In genomic region chr12:124428792-124429281, GRCh38 we compare ENCODE assay signal across 15 cellular contexts.
DNase-seq lines count a peak whose midpoint lies in the region; ATAC-seq and TF ChIP-seq lines count a peak whose summit lies in the region.
"Had no signal": no experiment of that assay in that cellular context is flagged by ENCODE, and none has a peak within 500 bp of the region (broad histone marks: within the 10 kb centered on the region; RNA-seq: fewer than 3 reads in every experiment).

No MANE protein-coding gene starts in this region.

- WGBS in IMR-90 (ENCODE audit: extremely low coverage in 2 of 2, insufficient read length in 1 of 2), 2 experiments, result 20% methylated on average over 1 of the region's 13 CpGs; no CpG with 5 or more reads in 1 of the 2 experiments

- peaks cover 18% of the 10 kb centered on the region for H3K36me3 Mint-ChIP-seq in central memory CD8-positive, alpha-beta T cell (ENCODE audit: insufficient read depth)
- H3K36me3 Mint-ChIP-seq in stimulated activated memory B cell treated with anti-CD40 and anti-IgM and Interleukin-4, amounts not matched to agents 10 μg/mL and 1 μg/mL and 100 μg/mL, for 72 hours, result peaks cover 60% of the 10 kb centered on the region
- H3K36me3 Mint-ChIP-seq in naive thymus-derived CD4-positive, alpha-beta T cell, result peaks cover 4 to 37% (median 15%) of the 10 kb centered on the region in 5 donors
- peaks cover 24% of the 10 kb centered on the region for H3K36me3 Mint-ChIP-seq in activated naive CD4-positive, alpha-beta T cell treated with anti-CD3 and anti-CD28 coated beads for 36 hours (ENCODE audit: low read depth)

- POLR2A ChIA-PET in IMR-90 (lab: Charles Lee; ENCODE audit: unreplicated experiment), result no interaction called here
- POLR2A ChIA-PET in naive thymus-derived CD4-positive, alpha-beta T cell (lab: Charles Lee), result no interaction called here

- peaks cover 9% of the 10 kb centered on the region; the same call in 1 of the 2 replicates for H3K9me1 ChIP-seq in IMR-90 (ENCODE audit: insufficient read depth, low read length)

- TF ChIP-seq POLR2A in IMR-90 (IDR thresholded peaks at IDR 0.05; ENCODE audit: low read depth, low read length), result no peak

- no peak overlapping the region for H3K56ac ChIP-seq in IMR-90 (ENCODE audit: extremely low read depth, insufficient read depth, low read length)

- peaks cover 18% of the 10 kb centered on the region for H3K4me1 ChIP-seq in IMR-90 (ENCODE audit: control insufficient read depth, insufficient read depth, low read length)
- H3K4me1 ChIP-seq in naive thymus-derived CD4-positive, alpha-beta T cell (ENCODE audit: control insufficient read depth in 2 of 2, insufficient read depth in 2 of 2, low read length in 2 of 2), result no peaks in the 10 kb centered on the region

- H3K4me3 Mint-ChIP-seq in central memory CD8-positive, alpha-beta T cell, result no peak overlapping the region
- H3K4me3 Mint-ChIP-seq in stimulated activated memory B cell treated with anti-CD40 and anti-IgM and Interleukin-4, amounts not matched to agents 10 μg/mL and 1 μg/mL and 100 μg/mL, for 72 hours, result no peak overlapping the region
- H3K4me3 Mint-ChIP-seq in naive thymus-derived CD4-positive, alpha-beta T cell, result no peak overlapping the region
- no peak overlapping the region for H3K4me3 Mint-ChIP-seq in activated naive CD4-positive, alpha-beta T cell treated with anti-CD3 and anti-CD28 coated beads for 36 hours
- H3K4me3 Mint-ChIP-seq: activated T-helper 17 cell treated with anti-CD3 and anti-CD28 coated beads, Interleukin-2, amount 50 U/mL, for 72 hours; naive thymus-derived CD8-positive, alpha-beta T cell had no signal

- H2AFZ ChIP-seq in IMR-90 (replicated peaks; ENCODE audit: low read length, poor library complexity), result no peak overlapping the region

- peak overlapping the region in 1 of 2 experiments; percentile 10; a peak in 2 of 4 replicates for H4K8ac ChIP-seq in IMR-90 (ENCODE audit: low read depth in 2 of 2, low read length in 2 of 2)

- H3K4me1 Mint-ChIP-seq in central memory CD8-positive, alpha-beta T cell, result peaks cover 36% of the 10 kb centered on the region
- H3K4me1 Mint-ChIP-seq in stimulated activated memory B cell treated with anti-CD40 and anti-IgM and Interleukin-4, amounts not matched to agents 10 μg/mL and 1 μg/mL and 100 μg/mL, for 72 hours, result peaks cover 9% of the 10 kb centered on the region
- H3K4me1 Mint-ChIP-seq in naive thymus-derived CD4-positive, alpha-beta T cell, result peaks cover 0 to 16% (median 8%) of the 10 kb centered on the region in 7 donors
- H3K4me1 Mint-ChIP-seq in activated naive CD4-positive, alpha-beta T cell treated with anti-CD3 and anti-CD28 coated beads for 36 hours (ENCODE audit: low read depth), result no peaks in the 10 kb centered on the region

- dilution Hi-C loops in IMR-90 (cut with HindIII; ENCODE audit: low sequenced_read_pairs, unreplicated experiment), result no loop called here

- peak overlapping the region; percentile 30; the same call in 1 of the 2 replicates for H3K14ac ChIP-seq in IMR-90 (replicated peaks; ENCODE audit: low read depth, low read length)

- 0 out of 2 replicates have a peak, but pooled peaks have one; percentile 1 for TF ChIP-seq RAD21 in IMR-90 (IDR thresholded peaks at IDR 0.05; ENCODE audit: low read length)

- no peak overlapping the region for H2BK20ac ChIP-seq in IMR-90 (ENCODE audit: low read depth, low read length)

- peaks cover 10 to 39% of the 10 kb centered on the region in 2 experiments; a peak in 3 of 4 replicates for H3K79me1 ChIP-seq in IMR-90 (ENCODE audit: low read depth in 1 of 2, low read length in 2 of 2)

- no peaks in the 10 kb centered on the region for H3K27me3 ChIP-seq in IMR-90 (ENCODE audit: control insufficient read depth, insufficient read depth, low read length)
- H3K27me3 ChIP-seq in naive thymus-derived CD4-positive, alpha-beta T cell (ENCODE audit: control insufficient read depth in 2 of 2, insufficient read depth in 2 of 2, low read length in 2 of 2), result no peaks in the 10 kb centered on the region
- H3K27me3 ChIP-seq: MG63 had no signal

- H3K27ac Mint-ChIP-seq in central memory CD8-positive, alpha-beta T cell (ENCODE audit: low read depth), result peak overlapping the region; percentile 86
- H3K27ac Mint-ChIP-seq in stimulated activated memory B cell treated with anti-CD40 and anti-IgM and Interleukin-4, amounts not matched to agents 10 μg/mL and 1 μg/mL and 100 μg/mL, for 72 hours, result no peak overlapping the region
- no peak overlapping the region for H3K27ac Mint-ChIP-seq in naive thymus-derived CD4-positive, alpha-beta T cell
- H3K27ac Mint-ChIP-seq in activated naive CD4-positive, alpha-beta T cell treated with anti-CD3 and anti-CD28 coated beads for 36 hours, result no peak overlapping the region
- H3K27ac Mint-ChIP-seq: activated T-helper 17 cell treated with anti-CD3 and anti-CD28 coated beads, Interleukin-2, amount 50 U/mL, for 72 hours had no signal

- peak overlapping the region; percentile 63 for H3K4ac ChIP-seq in IMR-90 (ENCODE audit: low read depth, low read length)

- intact Hi-C loops in IMR-90 (cut with micrococcal nuclease), result no loop called here
- intact Hi-C loops in naive thymus-derived CD4-positive, alpha-beta T cell (cut with micrococcal nuclease), result no loop called here
- intact Hi-C loops in activated naive CD4-positive, alpha-beta T cell treated with anti-CD3 and anti-CD28 coated beads for 36 hours (cut with micrococcal nuclease), result no loop called here

- H3K27me3 Mint-ChIP-seq in central memory CD8-positive, alpha-beta T cell, result no peaks in the 10 kb centered on the region
- no peaks in the 10 kb centered on the region for H3K27me3 Mint-ChIP-seq in stimulated activated memory B cell treated with anti-CD40 and anti-IgM and Interleukin-4, amounts not matched to agents 10 μg/mL and 1 μg/mL and 100 μg/mL, for 72 hours
- H3K27me3 Mint-ChIP-seq in naive thymus-derived CD4-positive, alpha-beta T cell, result no peaks in the 10 kb centered on the region
- no peaks in the 10 kb centered on the region for H3K27me3 Mint-ChIP-seq in activated naive CD4-positive, alpha-beta T cell treated with anti-CD3 and anti-CD28 coated beads for 36 hours (ENCODE audit: low read depth)
- H3K27me3 Mint-ChIP-seq: activated T-helper 17 cell treated with anti-CD3 and anti-CD28 coated beads, Interleukin-2, amount 50 U/mL, for 72 hours; naive thymus-derived CD8-positive, alpha-beta T cell had no signal

- H2BK120ac ChIP-seq in IMR-90 (ENCODE audit: low read depth, low read length), result peak overlapping the region; percentile 37

- peaks cover 39% of the 10 kb centered on the region for H3K36me3 ChIP-seq in IMR-90 (ENCODE audit: control insufficient read depth, insufficient read depth, low read length)
- peaks cover 0 to 65% (median 7%) of the 10 kb centered on the region in 3 experiments for H3K36me3 ChIP-seq in naive thymus-derived CD4-positive, alpha-beta T cell (ENCODE audit: control insufficient read depth in 2 of 3, insufficient read depth in 3 of 3, low read length in 3 of 3)

- H4K91ac ChIP-seq in IMR-90 (ENCODE audit: insufficient read depth, low read depth, low read length), result 0 out of 2 replicates have a peak overlapping the region, but pooled peaks have one; percentile 26

- H2BK5ac ChIP-seq in IMR-90 (ENCODE audit: low read depth, low read length, poor library complexity, severe bottlenecking), result peak overlapping the region; percentile 69

- H3K27ac ChIP-seq in IMR-90 (ENCODE audit: insufficient read depth, low read length), result peak overlapping the region; percentile 49
- H3K27ac ChIP-seq in naive thymus-derived CD4-positive, alpha-beta T cell (ENCODE audit: low read depth, low read length), result no peak overlapping the region

- 0 out of 2 replicates have a peak overlapping the region, but pooled peaks have one; percentile 14 for H4K5ac ChIP-seq in IMR-90 (ENCODE audit: low read depth, low read length)

- peak overlapping the region; percentile 52 for H2AK9ac ChIP-seq in IMR-90 (replicated peaks; ENCODE audit: low read depth, low read length, poor library complexity)

- 0 out of 2 replicates have a peak overlapping the region, but pooled peaks have one; percentile 13 for H3K18ac ChIP-seq in IMR-90 (ENCODE audit: low read depth, low read length)

- H3K23ac ChIP-seq in IMR-90 (ENCODE audit: low read depth, low read length), result peak overlapping the region; percentile 44; the same call in 1 of the 2 replicates

- H3K9me3 Mint-ChIP-seq in central memory CD8-positive, alpha-beta T cell, result no peaks in the 10 kb centered on the region
- no peaks in the 10 kb centered on the region for H3K9me3 Mint-ChIP-seq in stimulated activated memory B cell treated with anti-CD40 and anti-IgM and Interleukin-4, amounts not matched to agents 10 μg/mL and 1 μg/mL and 100 μg/mL, for 72 hours
- H3K9me3 Mint-ChIP-seq in naive thymus-derived CD4-positive, alpha-beta T cell, result peaks cover 0 to 12% (median 0%) of the 10 kb centered on the region in 11 donors
- H3K9me3 Mint-ChIP-seq in activated naive CD4-positive, alpha-beta T cell treated with anti-CD3 and anti-CD28 coated beads for 36 hours, result peaks cover 4% of the 10 kb centered on the region
- H3K9me3 Mint-ChIP-seq: activated T-helper 17 cell treated with anti-CD3 and anti-CD28 coated beads, Interleukin-2, amount 50 U/mL, for 72 hours; naive thymus-derived CD8-positive, alpha-beta T cell had no signal

- no peak for TF ChIP-seq CTCF in IMR-90 (conservative IDR thresholded peaks at IDR 0.05; ENCODE audit: low read depth, low read length)

- H3K4me2 ChIP-seq in IMR-90 (ENCODE audit: low read depth, low read length), result peak overlapping the region; percentile 10

- 0 out of 2 replicates have a peak overlapping the region, but pooled peaks have one; percentile 8 for H3K9ac ChIP-seq in IMR-90 (ENCODE audit: low read depth, low read length)

- peak; percentile 36 for ATAC-seq in IMR-90 (ENCODE audit: low read depth)
- no peak for ATAC-seq in central memory CD8-positive, alpha-beta T cell (replicated peaks; ENCODE audit: extremely low read depth, poor library complexity, severe bottlenecking)
- ATAC-seq in stimulated activated memory B cell treated with anti-CD40 and anti-IgM and Interleukin-4, amounts not matched to agents 10 μg/mL and 1 μg/mL and 100 μg/mL, for 72 hours, result peak; percentile 5
- ATAC-seq in naive thymus-derived CD4-positive, alpha-beta T cell, result no peak
- no peak for ATAC-seq in stimulated activated naive CD8-positive, alpha-beta T cell treated with anti-CD3 and anti-CD28 coated beads, Interleukin-15, Interleukin-2, amounts not matched to agents 100 U/mL and 50 U/mL, for 24 hours
- ATAC-seq: activated CD4-positive, CD25-positive, alpha-beta regulatory T cell treated with anti-CD3 and anti-CD28 coated beads, Interleukin-2, amount 50 U/mL, for 24 hours; activated T-helper 17 cell treated with anti-CD3 and anti-CD28 coated beads, Interleukin-2, amount 50 U/mL, for 72 hours; naive thymus-derived CD8-positive, alpha-beta T cell had no signal

- DNase-seq in IMR-90 (peak; percentile 65), lung microvascular endothelial cell (ENCODE audit: low read depth in 2 of 2) (peak; percentile 30 to 49)
- DNase-seq in central memory CD8-positive, alpha-beta T cell (ENCODE audit: low spot score in 2 of 2), result no peak
- DNase-seq in naive thymus-derived CD4-positive, alpha-beta T cell, result no peak
- no peak for DNase-seq in stimulated activated CD4-positive, alpha-beta T cell treated with anti-CD3 and anti-CD28 coated beads, Interleukin-4, amount 100 ng/mL, for 1 hour
- no peak for DNase-seq in stimulated activated naive CD8-positive, alpha-beta T cell treated with anti-CD3 and anti-CD28 coated beads, Interleukin-15, Interleukin-2, amounts not matched to agents 100 U/mL and 50 U/mL, for 24 hours
- no peak for DNase-seq in activated naive CD4-positive, alpha-beta T cell treated with anti-CD3 and anti-CD28 coated beads for 36 hours
- DNase-seq: cortex of kidney; naive thymus-derived CD8-positive, alpha-beta T cell; SHP77 treated with DMSO at 0.1 percent for 48 hours; trophoblast cell had no signal

- no peaks in the 10 kb centered on the region for H3K9me3 ChIP-seq in IMR-90 (ENCODE audit: control insufficient read depth, insufficient read depth, low read length)
- H3K9me3 ChIP-seq in naive thymus-derived CD4-positive, alpha-beta T cell (ENCODE audit: control insufficient read depth in 2 of 3, low read length in 3 of 3), result no peaks in the 10 kb centered on the region
- H3K9me3 ChIP-seq: MG63 had no signal

- peak overlapping the region; percentile 25 for H2AK5ac ChIP-seq in IMR-90 (ENCODE audit: low read depth, low read length)

- BruUV-seq in IMR-90 (replicated peaks; lab: Mats Ljungman, UMichigan), result no TSS peak

- no peak overlapping the region for H3K4me3 ChIP-seq in IMR-90 (ENCODE audit: insufficient read depth, low read depth, low read length)
- no peak overlapping the region for H3K4me3 ChIP-seq in naive thymus-derived CD4-positive, alpha-beta T cell (ENCODE audit: low read length)
- H3K4me3 ChIP-seq: MG63 had no signal

- peaks cover 11% of the 10 kb centered on the region for H4K20me1 ChIP-seq in IMR-90 (ENCODE audit: insufficient read depth, low read length)

- no peak overlapping the region for H2BK15ac ChIP-seq in IMR-90 (ENCODE audit: low read depth, low read length)

- in situ Hi-C loops in IMR-90 (cut with MboI; ENCODE audit: low sequenced_read_pairs), result no loop called here

- CTCF ChIA-PET in IMR-90 (lab: Yijun Ruan, JAX), result interaction anchor here (0.6 kb wide), 1 partner anchor 563 kb away, joined by 4 read pairs; no protein-coding TSS in a partner anchor
- CTCF ChIA-PET in naive thymus-derived CD4-positive, alpha-beta T cell (lab: Charles Lee), result no interaction called here
- CTCF ChIA-PET in activated naive CD4-positive, alpha-beta T cell treated with anti-CD3 and anti-CD28 coated beads for 36 hours (lab: Charles Lee), result no interaction called here

Comparison
In these comparisons a context has a peak if more than half of its experiments do, and no peak if none do; other contexts are left out.
1. ATAC-seq: peak in IMR-90 (single experiment) and stimulated activated memory B cell treated with anti-CD40 and anti-IgM and Interleukin-4, amounts not matched to agents 10 μg/mL and 1 μg/mL and 100 μg/mL, for 72 hours (single experiment); none in central memory CD8-positive, alpha-beta T cell (single experiment), naive thymus-derived CD4-positive, alpha-beta T cell (single experiment) and stimulated activated naive CD8-positive, alpha-beta T cell treated with anti-CD3 and anti-CD28 coated beads, Interleukin-15, Interleukin-2, amounts not matched to agents 100 U/mL and 50 U/mL, for 24 hours (single experiment).
2. DNase-seq: peak in IMR-90 (single experiment) and lung microvascular endothelial cell (2 of 2); none in central memory CD8-positive, alpha-beta T cell (0 of 2), naive thymus-derived CD4-positive, alpha-beta T cell (0 of 9), stimulated activated CD4-positive, alpha-beta T cell treated with anti-CD3 and anti-CD28 coated beads, Interleukin-4, amount 100 ng/mL, for 1 hour (single experiment), stimulated activated naive CD8-positive, alpha-beta T cell treated with anti-CD3 and anti-CD28 coated beads, Interleukin-15, Interleukin-2, amounts not matched to agents 100 U/mL and 50 U/mL, for 24 hours (single experiment) and activated naive CD4-positive, alpha-beta T cell treated with anti-CD3 and anti-CD28 coated beads for 36 hours (single experiment).